ENCODE assay signal across 1 cellular context in genomic region chr2:42771546-42772153, GRCh38.
TF ChIP-seq lines count a peak whose summit lies in the region.

No MANE protein-coding gene starts in this region.

TF ChIP-seq in SK-N-SH treated with all-trans-retinoic acid at 6 μM for 48 hours, 23 proteins besides CTCF, POLR2A, EP300 and RAD21 (continued from another document):
- no peak for TF ChIP-seq ZNF8 (CRISPR knock-in tag; IDR thresholded peaks at IDR 0.05)
TF ChIP-seq in SK-N-SH treated with all-trans-retinoic acid at 6 μM for 48 hours: peak in this region for 0.
